In the genomic region with DNA sequence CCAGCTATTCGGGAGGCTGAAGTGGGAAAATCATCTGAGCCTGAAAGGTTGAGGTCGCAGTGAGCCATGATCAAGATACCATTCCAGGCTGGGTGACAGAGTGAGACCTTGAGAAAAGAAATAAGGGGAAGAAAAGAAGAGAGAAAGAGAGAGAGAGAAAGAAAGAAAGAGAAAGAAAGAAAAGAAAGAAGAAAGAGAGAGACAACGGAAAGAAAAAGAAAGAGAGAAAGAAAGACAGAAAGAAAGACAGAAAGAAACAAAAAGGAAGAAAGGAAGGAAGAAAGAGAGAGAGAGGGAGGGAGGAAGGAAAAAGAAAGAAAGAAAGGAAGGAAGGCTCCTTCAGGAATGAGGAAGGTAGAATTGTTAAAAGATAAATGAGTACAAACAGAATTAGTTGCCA, we compare ENCODE assay signal across 15 cellular contexts.
DNase-seq lines count a peak whose midpoint lies in the region; ATAC-seq and TF ChIP-seq lines count a peak whose summit lies in the region.
"Had no signal": no experiment of that assay in that cellular context is flagged by ENCODE, and none has a peak within 500 bp of the region (broad histone marks: within the 10 kb centered on the region; RNA-seq: fewer than 3 reads in every experiment).

No MANE protein-coding gene starts in this region.

- POLR2A ChIA-PET in HEK293 (lab: Yijun Ruan, JAX) (no interaction called here), WTC11 (lab: Charles Lee) (no interaction called here)

- CTCF ChIA-PET in HEK293 (lab: Yijun Ruan, JAX) = interaction anchor here (1.1 kb wide), 1 partner anchor 24 kb away, joined by 3 read pairs; no protein-coding TSS in a partner anchor
- CTCF ChIA-PET in WTC11 (lab: Charles Lee) = interaction anchor here (0.9 to 1.0 kb wide), 2 partner anchors 24 to 27 kb away, joined by 3 read pairs; no protein-coding TSS in a partner anchor

- no peak overlapping the region for H3K56ac ChIP-seq in mesendoderm (ENCODE audit: low read length)

- WGBS in mesendoderm (ENCODE audit: extremely low coverage, insufficient coverage, low lambda C conversion rate) = no CpG with 5 or more reads among the region's 3 CpGs

- H3K4ac ChIP-seq in mesendoderm (ENCODE audit: low read depth, low read length) = no peak overlapping the region

- H3K36me3 ChIP-seq in HEK293 (ENCODE audit: control insufficient read depth in 2 of 2, insufficient read depth in 1 of 2, low read length in 2 of 2) (no peaks in the 10 kb centered on the region), mesendoderm (ENCODE audit: control insufficient read depth, insufficient read depth, low read length) (no peaks in the 10 kb centered on the region), colonic mucosa (no peaks in the 10 kb centered on the region)

- H3K4me2 ChIP-seq in mesendoderm (ENCODE audit: low read length) = no peak overlapping the region

- no peaks in the 10 kb centered on the region for H3K79me2 ChIP-seq in mesendoderm (ENCODE audit: control insufficient read depth, insufficient read depth, low read length)

- H3K4me1 Mint-ChIP-seq in WTC11 = no peaks in the 10 kb centered on the region
- H3K4me1 Mint-ChIP-seq: CD4-positive, alpha-beta memory T cell; H9 had no signal

- H2AK5ac ChIP-seq in mesendoderm (ENCODE audit: low read length) = no peak overlapping the region

- H3K27me3 ChIP-seq in mesendoderm (ENCODE audit: insufficient read depth, low read length, poor library complexity) (no peaks in the 10 kb centered on the region), colonic mucosa (no peaks in the 10 kb centered on the region)

- H3K4me3 Mint-ChIP-seq in WTC11 = no peak overlapping the region
- H3K4me3 Mint-ChIP-seq: CD4-positive, alpha-beta memory T cell; H9; HFFc6 had no signal

- no peaks in the 10 kb centered on the region for H3K9me3 Mint-ChIP-seq in WTC11
- H3K9me3 Mint-ChIP-seq: CD4-positive, alpha-beta memory T cell; H9; HFFc6 had no signal

- H3K18ac ChIP-seq in mesendoderm (ENCODE audit: low read length) = peak overlapping the region; percentile 80

- no peaks in the 10 kb centered on the region for H3K4me1 ChIP-seq in HEK293 (ENCODE audit: control insufficient read depth, insufficient read depth, low read length)
- no peaks in the 10 kb centered on the region for H3K4me1 ChIP-seq in mesendoderm (ENCODE audit: control insufficient read depth, low read depth, low read length)
- H3K4me1 ChIP-seq in colonic mucosa = no peaks in the 10 kb centered on the region
- H3K4me1 ChIP-seq: Caco-2 had no signal

- DNase-seq in WTC11 (ENCODE audit: low spot score) (no peak), mesendoderm (no peak), colonic mucosa (no peak)
- DNase-seq in activated CD8-positive, alpha-beta memory T cell treated with anti-CD3 and anti-CD28 coated beads, Interleukin-2, amount 50 U/mL, for 48 hours = no peak
- DNase-seq: C1 segment of cervical spinal cord; Caco-2; CD4-positive, alpha-beta memory T cell; DMS153; DND-41; GM23248; H9; HFFc6 had no signal

- no peak overlapping the region for H3K27ac Mint-ChIP-seq in WTC11
- H3K27ac Mint-ChIP-seq: CD4-positive, alpha-beta memory T cell; H9; HFFc6 had no signal

- H3K27me3 Mint-ChIP-seq in WTC11 (ENCODE audit: low read depth) = no peaks in the 10 kb centered on the region; the same call in 1 of the 2 replicates

- ATAC-seq in WTC11 (no peak), GM19035 (IDR thresholded peaks at IDR 0.05; ENCODE audit: unreplicated experiment) (no peak)
- ATAC-seq: HCT116 had no signal

- H3K4me3 ChIP-seq in HEK293 (ENCODE audit: low read depth, low read length) (no peak overlapping the region), mesendoderm (ENCODE audit: low read length) (no peak overlapping the region), colonic mucosa (no peak overlapping the region)
- H3K4me3 ChIP-seq: GM23248 had no signal

- no peak overlapping the region for H3K23ac ChIP-seq in mesendoderm (ENCODE audit: low read length)

- intact Hi-C loops in colonic mucosa (cut with DNase I) = no loop called here

- no peak overlapping the region for H4K5ac ChIP-seq in mesendoderm (ENCODE audit: low read length)

- no peaks in the 10 kb centered on the region for H3K36me3 Mint-ChIP-seq in WTC11
- H3K36me3 Mint-ChIP-seq: CD4-positive, alpha-beta memory T cell had no signal

- TF ChIP-seq CTCF in HEK293 (tag by site-specific recombination; IDR thresholded peaks at IDR 0.05) (no peak), WTC11 (IDR thresholded peaks at IDR 0.05) (no peak), colonic mucosa (IDR thresholded peaks at IDR 0.05) (no peak)

- H2BK120ac ChIP-seq in mesendoderm (ENCODE audit: low read depth, low read length) = peak overlapping the region; percentile 45

- no peak overlapping the region for H2BK15ac ChIP-seq in mesendoderm (replicated peaks; ENCODE audit: low read depth)

- no peak overlapping the region for H4K8ac ChIP-seq in mesendoderm (ENCODE audit: low read depth, low read length)

- H3K9ac ChIP-seq in mesendoderm (ENCODE audit: low read length) = no peak overlapping the region
- H3K9ac ChIP-seq in colonic mucosa (ENCODE audit: low read depth in 2 of 2, low read length in 2 of 2) = no peak overlapping the region
- H3K9ac ChIP-seq: GM23248 had no signal

- no peaks in the 10 kb centered on the region for H3K9me3 ChIP-seq in HEK293 (ENCODE audit: control insufficient read depth, insufficient read depth, low read depth, low read length)
- H3K9me3 ChIP-seq in colonic mucosa = no peaks in the 10 kb centered on the region

- H3K79me1 ChIP-seq in mesendoderm (ENCODE audit: low read length) = no peaks in the 10 kb centered on the region

- H2BK5ac ChIP-seq in mesendoderm (ENCODE audit: low read length) = no peak overlapping the region

- H3K27ac ChIP-seq in HEK293 (ENCODE audit: extremely low read depth, low read depth, low read length) = no peak overlapping the region
- no peak overlapping the region for H3K27ac ChIP-seq in mesendoderm (ENCODE audit: low read depth, low read length)
- no peak overlapping the region for H3K27ac ChIP-seq in colonic mucosa
- H3K27ac ChIP-seq: GM23248 had no signal

TF ChIP-seq in HEK293, 187 proteins besides CTCF, POLR2A, EP300 and RAD21:
- TF ChIP-seq ZNF366 (tag by site-specific recombination; conservative IDR thresholded peaks at IDR 0.05) (peak; percentile 72), SP3 (tag by site-specific recombination; IDR thresholded peaks at IDR 0.05) (no peak)

TF ChIP-seq in WTC11, 78 proteins besides CTCF, POLR2A, EP300 and RAD21:
- TF ChIP-seq NFATC4 (CRISPR knock-in tag; IDR thresholded peaks at IDR 0.05) (no peak), KAT7 (CRISPR knock-in tag; IDR thresholded peaks at IDR 0.05; ENCODE audit: borderline replicate concordance) (no peak), SMAD4 (CRISPR knock-in tag; IDR thresholded peaks at IDR 0.05) (no peak), SMAD3 (CRISPR knock-in tag; IDR thresholded peaks at IDR 0.05; ENCODE audit: borderline replicate concordance) (no peak), IRF2 (CRISPR knock-in tag; IDR thresholded peaks at IDR 0.05; ENCODE audit: borderline replicate concordance, low read depth) (no peak), NR3C1 (CRISPR knock-in tag; conservative IDR thresholded peaks at IDR 0.05; ENCODE audit: low read depth) (no peak)
- TF ChIP-seq, protein P1, sequence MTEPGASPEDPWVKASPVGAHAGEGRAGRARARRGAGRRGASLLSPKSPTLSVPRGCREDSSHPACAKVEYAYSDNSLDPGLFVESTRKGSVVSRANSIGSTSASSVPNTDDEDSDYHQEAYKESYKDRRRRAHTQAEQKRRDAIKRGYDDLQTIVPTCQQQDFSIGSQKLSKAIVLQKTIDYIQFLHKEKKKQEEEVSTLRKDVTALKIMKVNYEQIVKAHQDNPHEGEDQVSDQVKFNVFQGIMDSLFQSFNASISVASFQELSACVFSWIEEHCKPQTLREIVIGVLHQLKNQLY (CRISPR knock-in tag; IDR thresholded peaks at IDR 0.05) = no peak
- TF ChIP-seq, protein P2, sequence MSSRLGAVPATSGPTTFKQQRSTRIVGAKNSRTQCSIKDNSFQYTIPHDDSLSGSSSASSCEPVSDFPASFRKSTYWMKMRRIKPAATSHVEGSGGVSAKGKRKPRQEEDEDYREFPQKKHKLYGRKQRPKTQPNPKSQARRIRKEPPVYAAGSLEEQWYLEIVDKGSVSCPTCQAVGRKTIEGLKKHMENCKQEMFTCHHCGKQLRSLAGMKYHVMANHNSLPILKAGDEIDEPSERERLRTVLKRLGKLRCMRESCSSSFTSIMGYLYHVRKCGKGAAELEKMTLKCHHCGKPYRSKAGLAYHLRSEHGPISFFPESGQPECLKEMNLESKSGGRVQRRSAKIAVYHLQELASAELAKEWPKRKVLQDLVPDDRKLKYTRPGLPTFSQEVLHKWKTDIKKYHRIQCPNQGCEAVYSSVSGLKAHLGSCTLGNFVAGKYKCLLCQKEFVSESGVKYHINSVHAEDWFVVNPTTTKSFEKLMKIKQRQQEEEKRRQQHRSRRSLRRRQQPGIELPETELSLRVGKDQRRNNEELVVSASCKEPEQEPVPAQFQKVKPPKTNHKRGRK (CRISPR knock-in tag; IDR thresholded peaks at IDR 0.05; ENCODE audit: borderline replicate concordance) = 0 out of 2 replicates have a peak, but pooled peaks have one; percentile 31
TF ChIP-seq in WTC11: peak in this region for 1.
